In the genomic region with DNA sequence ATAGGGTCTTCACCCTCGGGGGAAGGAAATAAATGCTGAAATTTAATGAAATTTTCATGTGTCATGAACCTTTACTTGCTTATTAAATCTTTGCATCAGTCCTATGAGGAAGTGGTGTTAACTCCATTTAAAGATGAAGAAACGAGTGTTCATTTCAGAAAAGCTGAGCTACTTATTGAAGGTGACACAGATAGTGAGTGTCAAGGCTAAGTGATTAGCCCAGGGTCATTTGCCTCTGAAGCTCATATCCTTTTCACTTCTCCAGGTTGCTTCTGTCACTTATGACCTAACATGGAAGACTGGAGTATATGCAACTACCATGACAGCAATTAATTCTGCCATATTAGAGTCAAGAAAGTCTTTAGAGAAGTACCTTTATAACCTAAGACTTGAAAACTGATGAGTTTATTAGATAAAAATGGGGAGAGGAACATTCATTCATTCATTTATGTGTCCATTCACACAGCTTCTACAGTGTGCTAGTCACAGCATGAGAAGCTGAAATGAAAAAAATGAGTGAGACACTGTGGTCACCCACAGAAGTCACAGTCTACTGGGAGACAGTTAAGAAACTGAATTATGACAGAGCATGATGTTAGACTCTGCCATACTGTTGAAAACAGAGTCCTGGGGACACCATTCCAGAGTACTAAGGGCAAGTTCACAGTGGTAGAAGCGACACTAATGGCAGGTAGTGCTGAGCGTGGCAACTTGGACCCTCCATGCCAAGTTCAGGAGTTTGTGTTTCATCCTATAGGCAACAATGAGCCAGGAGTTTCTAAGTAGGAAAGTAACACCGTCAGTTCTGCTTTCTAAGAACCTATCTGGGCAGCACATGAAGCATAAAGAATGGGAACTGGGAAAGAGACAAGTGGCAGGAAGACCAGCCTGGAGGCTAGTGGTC, we compare ENCODE assay signal across 10 cellular contexts. TPM values are rescaled to one million over a fixed set of nuclear protein-coding genes. Genes with fewer than 3 reads are reported as not detected.
DNase-seq lines count a peak whose midpoint lies in the region; ATAC-seq and TF ChIP-seq lines count a peak whose summit lies in the region.
"Had no signal": no experiment of that assay in that cellular context is flagged by ENCODE, and none has a peak within 500 bp of the region (broad histone marks: within the 10 kb centered on the region; RNA-seq: fewer than 3 reads in every experiment).

No MANE protein-coding gene starts in this region.

- CTCF ChIA-PET in Calu3 (lab: Charles Lee) = no interaction called here
- CTCF ChIA-PET in MCF 10A (lab: Yijun Ruan, JAX) = interaction anchor here (0.8 kb wide), 1 partner anchor 9 kb away, joined by 3 read pairs; no protein-coding TSS in a partner anchor

- peak overlapping the region; percentile 54 for H3K27ac Mint-ChIP-seq in dendritic cell treated with granulocyte-macrophage colony-stimulating factor and Interleukin-4, amounts not matched to agents 40 ng/mL and 50 ng/mL, for 4 days
- H3K27ac Mint-ChIP-seq in Calu3 (ENCODE audit: unreplicated experiment) (no peak overlapping the region), MCF 10A (ENCODE audit: low read depth, unreplicated experiment) (no peak overlapping the region)

- TF ChIP-seq CTCF in Calu3 (IDR thresholded peaks at IDR 0.05; ENCODE audit: unreplicated experiment) (no peak), MCF 10A (IDR thresholded peaks at IDR 0.05; ENCODE audit: unreplicated experiment) (no peak)

- peaks cover 24% of the 10 kb centered on the region for H3K36me3 Mint-ChIP-seq in dendritic cell treated with granulocyte-macrophage colony-stimulating factor and Interleukin-4, amounts not matched to agents 40 ng/mL and 50 ng/mL, for 4 days (ENCODE audit: low read depth)
- H3K36me3 Mint-ChIP-seq in Calu3 (ENCODE audit: insufficient read depth, unreplicated experiment) = no peaks in the 10 kb centered on the region
- H3K36me3 Mint-ChIP-seq in MCF 10A (ENCODE audit: insufficient read depth, unreplicated experiment) = peaks cover 13% of the 10 kb centered on the region

- ATAC-seq in GM18858 (IDR thresholded peaks at IDR 0.05; ENCODE audit: unreplicated experiment) = peak; percentile 98
- peak; percentile 98 for ATAC-seq in GM21381 (IDR thresholded peaks at IDR 0.05; ENCODE audit: unreplicated experiment)
- peak; percentile 91 for ATAC-seq in HG03097 (IDR thresholded peaks at IDR 0.05; ENCODE audit: low FRiP score, unreplicated experiment)
- ATAC-seq: right lobe of liver had no signal

- POLR2A ChIA-PET in MCF 10A (lab: Yijun Ruan, JAX) = no interaction called here

- no peaks in the 10 kb centered on the region for H3K27me3 Mint-ChIP-seq in dendritic cell treated with granulocyte-macrophage colony-stimulating factor and Interleukin-4, amounts not matched to agents 40 ng/mL and 50 ng/mL, for 4 days
- H3K27me3 Mint-ChIP-seq in Calu3 (ENCODE audit: unreplicated experiment) (no peaks in the 10 kb centered on the region), MCF 10A (ENCODE audit: insufficient read depth, unreplicated experiment) (no peaks in the 10 kb centered on the region)

- BruUV-seq in Calu3 (replicated peaks; lab: Mats Ljungman, UMichigan) (no TSS peak), MCF 10A (replicated peaks; lab: Mats Ljungman, UMichigan) (no TSS peak)

- intact Hi-C loops in dendritic cell treated with granulocyte-macrophage colony-stimulating factor and Interleukin-4, amounts not matched to agents 40 ng/mL and 50 ng/mL, for 4 days (cut with micrococcal nuclease) = loop anchor here (5.0 kb wide), 1 partner anchor 36 kb away; no protein-coding TSS in a partner anchor
- intact Hi-C loops in Calu3 (cut with micrococcal nuclease; ENCODE audit: unreplicated experiment) = no loop called here
- intact Hi-C loops in MCF 10A (cut with micrococcal nuclease) = no loop called here

- H3K4me1 Mint-ChIP-seq in dendritic cell treated with granulocyte-macrophage colony-stimulating factor and Interleukin-4, amounts not matched to agents 40 ng/mL and 50 ng/mL, for 4 days (ENCODE audit: low read depth) = peaks cover 41% of the 10 kb centered on the region
- H3K4me1 Mint-ChIP-seq in Calu3 (ENCODE audit: low read depth, unreplicated experiment) (no peaks in the 10 kb centered on the region), MCF 10A (ENCODE audit: insufficient read depth, unreplicated experiment) (peaks cover 6% of the 10 kb centered on the region)

- H3K4me3 Mint-ChIP-seq in dendritic cell treated with granulocyte-macrophage colony-stimulating factor and Interleukin-4, amounts not matched to agents 40 ng/mL and 50 ng/mL, for 4 days = no peak overlapping the region
- H3K4me3 Mint-ChIP-seq in Calu3 (ENCODE audit: low read depth, unreplicated experiment) (no peak overlapping the region), MCF 10A (ENCODE audit: unreplicated experiment) (no peak overlapping the region)

- no peak for DNase-seq in middle frontal gyrus (ENCODE audit: extremely low spot score, low spot score)
- no peak for DNase-seq in Calu3
- no peak for DNase-seq in MCF 10A (ENCODE audit: unreplicated experiment)
- DNase-seq: aorta, NCI-H69, right lobe of liver had no signal

- no peaks in the 10 kb centered on the region for H3K9me3 Mint-ChIP-seq in dendritic cell treated with granulocyte-macrophage colony-stimulating factor and Interleukin-4, amounts not matched to agents 40 ng/mL and 50 ng/mL, for 4 days
- H3K9me3 Mint-ChIP-seq in Calu3 (ENCODE audit: low read depth, unreplicated experiment) (no peaks in the 10 kb centered on the region), MCF 10A (ENCODE audit: unreplicated experiment) (no peaks in the 10 kb centered on the region)

RNA-seq across cellular contexts. Expression of gene ALPK1, which starts 21.3 kb away (rescaled TPM):
- total RNA-seq in Calu3 (2022) = 17.1 and 17.9 TPM in 2 replicates
- total RNA-seq in MCF 10A (2022) = 20.3 and 41.0 TPM in 2 replicates

RNA-seq across cellular contexts. Expression of gene TIFA, which starts 32.8 kb away (rescaled TPM):
- total RNA-seq in Calu3 (2022) (6.6 and 9.7 TPM in 2 replicates), MCF 10A (2022) (7.0 and 9.7 TPM in 2 replicates)
